ENCODE assay signal across 11 cellular contexts in the genomic region with DNA sequence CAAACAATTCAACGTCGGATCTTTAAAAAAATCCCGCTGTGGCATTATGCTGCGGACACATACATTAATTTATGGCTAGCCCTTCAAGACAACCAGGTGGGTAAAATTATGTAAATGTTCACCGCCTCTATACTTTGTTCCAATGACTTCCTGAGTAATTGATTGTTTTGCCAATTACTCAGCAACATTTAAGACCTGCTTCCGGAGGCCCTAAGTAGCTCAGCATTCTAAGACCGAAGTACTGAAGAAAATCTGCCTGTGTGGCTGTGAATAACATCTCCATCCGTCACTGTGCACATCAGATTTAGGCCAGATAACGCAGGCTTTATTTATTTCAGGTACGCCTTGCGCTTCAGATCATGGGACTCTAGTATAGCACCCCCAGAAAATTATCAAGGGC. TPM values are rescaled to one million over a fixed set of nuclear protein-coding genes. Genes with fewer than 3 reads are reported as not detected.
DNase-seq lines count a peak whose midpoint lies in the region; ATAC-seq and TF ChIP-seq lines count a peak whose summit lies in the region.
"Had no signal": no experiment of that assay in that cellular context is flagged by ENCODE, and none has a peak within 500 bp of the region (broad histone marks: within the 10 kb centered on the region; RNA-seq: fewer than 3 reads in every experiment).

No MANE protein-coding gene starts in this region.

- peak overlapping the region; percentile 36 for H3K4me2 ChIP-seq in osteoblast (ENCODE audit: insufficient read depth, low read length)
- H3K4me2 ChIP-seq: A549, smooth muscle cell had no signal

- TF ChIP-seq POLR2A in right lobe of liver (IDR thresholded peaks at IDR 0.05): no peak
- TF ChIP-seq POLR2A in body of pancreas (IDR thresholded peaks at IDR 0.05): no peak

- peak; percentile 59 to 62 for ATAC-seq in activated CD4-positive, CD25-positive, alpha-beta regulatory T cell treated with anti-CD3 and anti-CD28 coated beads, Interleukin-2, amount 50 U/mL, for 24 hours
- peak; percentile 36 for ATAC-seq in HG02678 (IDR thresholded peaks at IDR 0.05; ENCODE audit: unreplicated experiment)
- ATAC-seq in right lobe of liver: no peak
- no peak for ATAC-seq in body of pancreas
- ATAC-seq: A549 had no signal

- DNase-seq in activated CD4-positive, CD25-positive, alpha-beta regulatory T cell (lab: John Stamatoyannopoulos, UW): no peak
- DNase-seq in T-helper 9 cell (peak; percentile 10), osteoblast (ENCODE audit: insufficient read length, low spot score, missing footprints) (peak; percentile 31), right lobe of liver (no peak), body of pancreas (no peak), NCI-H1436 (lab: John Stamatoyannopoulos, UW) (no peak)

- H4K20me1 ChIP-seq in osteoblast (ENCODE audit: insufficient read depth, low read length): no peaks in the 10 kb centered on the region

- H3K36me3 ChIP-seq in osteoblast (ENCODE audit: insufficient read depth, low read length) (no peaks in the 10 kb centered on the region), right lobe of liver (peaks cover 0 to 2% (median 0%) of the 10 kb centered on the region in 4 donors), body of pancreas (replicated peaks in 1 of 2; ENCODE audit: insufficient read depth in 1 of 2, low read depth in 2 of 2) (no peaks in the 10 kb centered on the region)

- intact Hi-C loops in right lobe of liver (cut with DNase I): no loop called here
- intact Hi-C loops in body of pancreas (cut with DNase I): loop anchor here (10.0 kb wide), 1 partner anchor 302 kb away; no protein-coding TSS in a partner anchor

- H3K79me2 ChIP-seq in osteoblast (ENCODE audit: insufficient read depth, low read length): no peaks in the 10 kb centered on the region

- H2AFZ ChIP-seq in osteoblast (ENCODE audit: low read length): peak overlapping the region; percentile 29

- H3K27ac ChIP-seq in osteoblast (ENCODE audit: low read depth, low read length) (no peak overlapping the region), right lobe of liver (no peak overlapping the region), body of pancreas (no peak overlapping the region)
- H3K27ac ChIP-seq: A549, coronary artery had no signal

- H3K4me3 ChIP-seq in osteoblast (ENCODE audit: insufficient read depth, low read length) (no peak overlapping the region), right lobe of liver (no peak overlapping the region), body of pancreas (no peak overlapping the region)
- H3K4me3 ChIP-seq: A549, coronary artery, smooth muscle cell had no signal

- H3K9me3 ChIP-seq in osteoblast (ENCODE audit: low read depth, low read length) (no peaks in the 10 kb centered on the region), right lobe of liver (no peaks in the 10 kb centered on the region), body of pancreas (no peaks in the 10 kb centered on the region)
- H3K9me3 ChIP-seq: A549 had no signal

- 56% methylated on average over 8 of the region's 11 CpGs for WGBS in right lobe of liver (ENCODE audit: insufficient coverage, low coverage, low lambda C conversion rate, missing lambda C conversion rate)
- WGBS in body of pancreas, 2 donors: 62 to 63% methylated on average over 11 of the region's 11 CpGs

- H3K27me3 ChIP-seq in osteoblast (ENCODE audit: insufficient read depth, low read length): peaks cover 10% of the 10 kb centered on the region
- H3K27me3 ChIP-seq in right lobe of liver: no peaks in the 10 kb centered on the region
- H3K27me3 ChIP-seq in body of pancreas: no peaks in the 10 kb centered on the region

- TF ChIP-seq CTCF in osteoblast (IDR thresholded peaks at IDR 0.05; ENCODE audit: extremely low read depth, low read depth, low read length) (no peak), right lobe of liver (IDR thresholded peaks at IDR 0.05) (no peak), body of pancreas (IDR thresholded peaks at IDR 0.05) (no peak)

- H3K4me1 ChIP-seq in osteoblast (ENCODE audit: insufficient read depth, low read length): peaks cover 2% of the 10 kb centered on the region
- no peaks in the 10 kb centered on the region for H3K4me1 ChIP-seq in right lobe of liver
- no peaks in the 10 kb centered on the region for H3K4me1 ChIP-seq in body of pancreas

RNA-seq across cellular contexts. Expression of a gene that starts 23.3 kb away (rescaled TPM):
- 18.0 and 19.5 TPM in 2 replicates for total RNA-seq in osteoblast
- 100 to 1,000 TPM in 5 of 6 experiments, 10 to 100 TPM in 1; 95.2 to 154 (median 128) TPM for total RNA-seq in right lobe of liver
- 10 to 100 TPM; 28.0 to 30.3 TPM for total RNA-seq in body of pancreas

RNA-seq across cellular contexts. Expression of a gene that starts 39.3 kb away (rescaled TPM):
- total RNA-seq in osteoblast (under 0.01 TPM in 1 of 2 replicates, not detected in the other), right lobe of liver (1 to 10 TPM in 4 of 6 experiments, under 1 TPM in 2; 0.60 to 3.3 (median 1.4) TPM), body of pancreas (1 to 10 TPM; 1.3 to 2.0 TPM)
- total RNA-seq: smooth muscle cell had no signal

RNA-seq across cellular contexts. Expression of a gene that starts 43.5 kb away (rescaled TPM):
- total RNA-seq in osteoblast (0.59 and 0.72 TPM in 2 replicates), right lobe of liver (1 to 10 TPM in 1 of 6 experiments, under 1 TPM in 5; 0.40 to 1.2 (median 0.66) TPM), body of pancreas (under 1 TPM; 0.33 to 0.52 TPM)
- total RNA-seq: smooth muscle cell had no signal

Comparison
In these comparisons a context has a peak if more than half of its experiments do, and no peak if none do; other contexts are left out.
1. ATAC-seq: peak in activated CD4-positive, CD25-positive, alpha-beta regulatory T cell treated with anti-CD3 and anti-CD28 coated beads, Interleukin-2, amount 50 U/mL, for 24 hours (2 of 2) and HG02678 (single experiment); none in right lobe of liver (0 of 4) and body of pancreas (single experiment).
2. DNase-seq: peak in T-helper 9 cell (single experiment) and osteoblast (single experiment); none in activated CD4-positive, CD25-positive, alpha-beta regulatory T cell (0 of 4), right lobe of liver (0 of 3), body of pancreas (0 of 4) and NCI-H1436 (single experiment).